In the genomic region with DNA sequence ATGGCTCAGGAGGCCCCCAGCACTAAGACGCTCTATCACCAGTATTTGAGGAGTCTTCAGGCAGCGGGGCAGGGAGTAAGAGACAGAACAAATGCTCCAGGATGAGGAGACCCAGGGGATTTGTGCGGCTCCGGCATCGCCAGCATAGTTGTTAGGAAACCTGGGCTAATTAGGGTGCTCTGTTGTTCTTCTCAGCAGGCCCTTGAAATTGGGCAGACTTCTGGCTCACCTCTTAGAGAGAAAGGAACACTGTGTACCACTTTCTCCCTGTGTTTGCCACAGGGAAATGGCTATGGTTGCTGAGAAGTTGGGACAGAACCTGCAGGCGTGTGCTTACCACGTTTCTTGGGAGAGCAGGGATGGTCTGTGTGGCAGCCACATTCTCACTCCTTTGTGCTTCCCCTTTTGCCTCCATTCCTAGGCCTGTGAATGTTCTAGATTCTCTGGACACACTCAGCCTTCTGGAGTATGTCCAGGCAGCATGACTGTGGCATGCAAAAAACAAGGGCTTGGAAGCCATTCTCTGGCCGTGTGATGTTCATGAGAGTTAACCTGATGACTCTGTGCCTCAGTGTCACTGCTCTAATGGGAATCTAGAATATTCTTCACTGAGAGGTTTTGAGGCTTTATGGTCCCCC, we compare ENCODE assay signal across 10 cellular contexts.
DNase-seq lines count a peak whose midpoint lies in the region; ATAC-seq lines count a peak whose summit lies in the region.
"Had no signal": no experiment of that assay in that cellular context is flagged by ENCODE, and none has a peak within 500 bp of the region (broad histone marks: within the 10 kb centered on the region; RNA-seq: fewer than 3 reads in every experiment).

No MANE protein-coding gene starts in this region.

- H3K9me3 Mint-ChIP-seq in CD8-positive, alpha-beta memory T cell, result peaks cover 0 to 4% (median 0%) of the 10 kb centered on the region in 5 donors

- no peaks in the 10 kb centered on the region for H3K27me3 Mint-ChIP-seq in CD8-positive, alpha-beta memory T cell

- no peaks in the 10 kb centered on the region for H3K36me3 ChIP-seq in CD8-positive, alpha-beta memory T cell (ENCODE audit: insufficient read depth, low read length)
- H3K36me3 ChIP-seq in KOPT-K1 (ENCODE audit: insufficient read depth, low read length), result peaks cover 47% of the 10 kb centered on the region
- no peaks in the 10 kb centered on the region for H3K36me3 ChIP-seq in rectal smooth muscle tissue (ENCODE audit: control insufficient read depth, insufficient read depth, low read length)

- H3K9me3 ChIP-seq in CD8-positive, alpha-beta memory T cell (ENCODE audit: low read length), result peaks cover 5% of the 10 kb centered on the region
- H3K9me3 ChIP-seq in KOPT-K1 (ENCODE audit: insufficient read depth, low read length, poor library complexity, severe bottlenecking), result peaks cover 42% of the 10 kb centered on the region

- H3K4me1 Mint-ChIP-seq in CD8-positive, alpha-beta memory T cell, result peaks cover 74 to 92% (median 91%) of the 10 kb centered on the region in 3 donors

- no peak for DNase-seq in CD8-positive, alpha-beta memory T cell
- DNase-seq in LoVo (ENCODE audit: low spot score), result no peak
- DNase-seq: activated CD4-positive, alpha-beta T cell treated with anti-CD3 and anti-CD28 coated beads for 1 hour; NCI-H345 had no signal

- no peak overlapping the region for H3K27ac ChIP-seq in CD8-positive, alpha-beta memory T cell (ENCODE audit: low read depth, low read length)
- H3K27ac ChIP-seq in KOPT-K1 (ENCODE audit: low read depth, low read length, poor library complexity, severe bottlenecking) (peak overlapping the region; percentile 95), cingulate gyrus (ENCODE audit: low read depth, low read length) (peak overlapping the region; percentile 7), rectal smooth muscle tissue (ENCODE audit: low read depth, low read length) (peak overlapping the region; percentile 62)

- ATAC-seq in GM19467 (IDR thresholded peaks at IDR 0.05; ENCODE audit: unreplicated experiment) (no peak), HG02678 (IDR thresholded peaks at IDR 0.05; ENCODE audit: unreplicated experiment) (no peak)
- ATAC-seq: K562 had no signal

- CTCF ChIA-PET in CD8-positive, alpha-beta memory T cell (lab: Charles Lee), result no interaction called here

- peaks cover 41% of the 10 kb centered on the region for H3K4me1 ChIP-seq in CD8-positive, alpha-beta memory T cell (ENCODE audit: insufficient read depth, low read length)
- peaks cover 8% of the 10 kb centered on the region for H3K4me1 ChIP-seq in rectal smooth muscle tissue (ENCODE audit: control insufficient read depth, insufficient read depth, low read length)

- no peaks in the 10 kb centered on the region for H3K27me3 ChIP-seq in CD8-positive, alpha-beta memory T cell (ENCODE audit: insufficient read depth, low read length, poor library complexity, severe bottlenecking)
- H3K27me3 ChIP-seq in rectal smooth muscle tissue (ENCODE audit: control insufficient read depth, insufficient read depth, low read length), result no peaks in the 10 kb centered on the region

- no peak overlapping the region for H3K4me3 ChIP-seq in CD8-positive, alpha-beta memory T cell (ENCODE audit: low read length)
- H3K4me3 ChIP-seq in rectal smooth muscle tissue (ENCODE audit: low read length), result no peak overlapping the region
- H3K4me3 ChIP-seq: K562 had no signal

- peak overlapping the region in 7 of 8 donors; percentile 18 to 80 (median 36) for H3K27ac Mint-ChIP-seq in CD8-positive, alpha-beta memory T cell

- POLR2A ChIA-PET in CD8-positive, alpha-beta memory T cell (lab: Charles Lee), result no interaction called here

- H3K4me3 Mint-ChIP-seq in CD8-positive, alpha-beta memory T cell, result peak overlapping the region in 3 of 7 donors; percentile 2 to 45 (median 5)

- no peak overlapping the region for H3K9ac ChIP-seq in rectal smooth muscle tissue (ENCODE audit: low read length)

- peaks cover 15 to 28% (median 17%) of the 10 kb centered on the region in 3 donors for H3K36me3 Mint-ChIP-seq in CD8-positive, alpha-beta memory T cell
